Comparison of ENCODE assay signal across 2 cellular contexts in the genomic region with DNA sequence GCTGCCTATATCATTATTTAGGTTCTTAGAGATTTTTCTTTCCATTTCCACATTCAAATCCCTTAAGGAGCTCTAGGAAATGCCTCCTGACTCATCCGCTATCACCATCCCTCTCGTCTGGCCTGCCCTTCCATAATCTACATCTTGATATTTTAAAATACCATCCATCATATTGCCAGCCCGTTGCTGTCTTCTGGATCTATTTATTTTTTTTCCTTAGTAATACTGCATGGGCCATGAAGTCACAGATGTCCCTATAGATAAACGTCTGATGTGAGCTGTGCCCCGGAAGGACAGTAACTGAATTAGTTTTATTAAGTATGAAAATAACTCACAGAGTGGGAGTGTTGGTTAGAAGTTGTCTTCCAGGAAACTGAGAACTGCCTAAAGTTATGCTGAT.
A peak's percentile ranks its signal among the peaks of the same experiment; 100 is the strongest.
TF ChIP-seq lines count a peak whose summit lies in the region.

No MANE protein-coding gene starts in this region.

TF ChIP-seq in PFSK-1, 5 proteins besides CTCF, POLR2A, EP300 and RAD21 (continued from another document):
- TF ChIP-seq, protein P1, sequence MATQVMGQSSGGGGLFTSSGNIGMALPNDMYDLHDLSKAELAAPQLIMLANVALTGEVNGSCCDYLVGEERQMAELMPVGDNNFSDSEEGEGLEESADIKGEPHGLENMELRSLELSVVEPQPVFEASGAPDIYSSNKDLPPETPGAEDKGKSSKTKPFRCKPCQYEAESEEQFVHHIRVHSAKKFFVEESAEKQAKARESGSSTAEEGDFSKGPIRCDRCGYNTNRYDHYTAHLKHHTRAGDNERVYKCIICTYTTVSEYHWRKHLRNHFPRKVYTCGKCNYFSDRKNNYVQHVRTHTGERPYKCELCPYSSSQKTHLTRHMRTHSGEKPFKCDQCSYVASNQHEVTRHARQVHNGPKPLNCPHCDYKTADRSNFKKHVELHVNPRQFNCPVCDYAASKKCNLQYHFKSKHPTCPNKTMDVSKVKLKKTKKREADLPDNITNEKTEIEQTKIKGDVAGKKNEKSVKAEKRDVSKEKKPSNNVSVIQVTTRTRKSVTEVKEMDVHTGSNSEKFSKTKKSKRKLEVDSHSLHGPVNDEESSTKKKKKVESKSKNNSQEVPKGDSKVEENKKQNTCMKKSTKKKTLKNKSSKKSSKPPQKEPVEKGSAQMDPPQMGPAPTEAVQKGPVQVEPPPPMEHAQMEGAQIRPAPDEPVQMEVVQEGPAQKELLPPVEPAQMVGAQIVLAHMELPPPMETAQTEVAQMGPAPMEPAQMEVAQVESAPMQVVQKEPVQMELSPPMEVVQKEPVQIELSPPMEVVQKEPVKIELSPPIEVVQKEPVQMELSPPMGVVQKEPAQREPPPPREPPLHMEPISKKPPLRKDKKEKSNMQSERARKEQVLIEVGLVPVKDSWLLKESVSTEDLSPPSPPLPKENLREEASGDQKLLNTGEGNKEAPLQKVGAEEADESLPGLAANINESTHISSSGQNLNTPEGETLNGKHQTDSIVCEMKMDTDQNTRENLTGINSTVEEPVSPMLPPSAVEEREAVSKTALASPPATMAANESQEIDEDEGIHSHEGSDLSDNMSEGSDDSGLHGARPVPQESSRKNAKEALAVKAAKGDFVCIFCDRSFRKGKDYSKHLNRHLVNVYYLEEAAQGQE (IDR thresholded peaks at IDR 0.05; ENCODE audit: insufficient read depth in 1 of 2, low read depth in 2 of 2, low read length in 2 of 2): 0 out of 4 replicates have a peak, but pooled peaks of 1 of the 2 experiments have one; percentile 38

TF ChIP-seq in K562, 482 proteins besides CTCF, POLR2A, EP300 and RAD21 (continued from another document and continues in another):
- TF ChIP-seq, protein P2, sequence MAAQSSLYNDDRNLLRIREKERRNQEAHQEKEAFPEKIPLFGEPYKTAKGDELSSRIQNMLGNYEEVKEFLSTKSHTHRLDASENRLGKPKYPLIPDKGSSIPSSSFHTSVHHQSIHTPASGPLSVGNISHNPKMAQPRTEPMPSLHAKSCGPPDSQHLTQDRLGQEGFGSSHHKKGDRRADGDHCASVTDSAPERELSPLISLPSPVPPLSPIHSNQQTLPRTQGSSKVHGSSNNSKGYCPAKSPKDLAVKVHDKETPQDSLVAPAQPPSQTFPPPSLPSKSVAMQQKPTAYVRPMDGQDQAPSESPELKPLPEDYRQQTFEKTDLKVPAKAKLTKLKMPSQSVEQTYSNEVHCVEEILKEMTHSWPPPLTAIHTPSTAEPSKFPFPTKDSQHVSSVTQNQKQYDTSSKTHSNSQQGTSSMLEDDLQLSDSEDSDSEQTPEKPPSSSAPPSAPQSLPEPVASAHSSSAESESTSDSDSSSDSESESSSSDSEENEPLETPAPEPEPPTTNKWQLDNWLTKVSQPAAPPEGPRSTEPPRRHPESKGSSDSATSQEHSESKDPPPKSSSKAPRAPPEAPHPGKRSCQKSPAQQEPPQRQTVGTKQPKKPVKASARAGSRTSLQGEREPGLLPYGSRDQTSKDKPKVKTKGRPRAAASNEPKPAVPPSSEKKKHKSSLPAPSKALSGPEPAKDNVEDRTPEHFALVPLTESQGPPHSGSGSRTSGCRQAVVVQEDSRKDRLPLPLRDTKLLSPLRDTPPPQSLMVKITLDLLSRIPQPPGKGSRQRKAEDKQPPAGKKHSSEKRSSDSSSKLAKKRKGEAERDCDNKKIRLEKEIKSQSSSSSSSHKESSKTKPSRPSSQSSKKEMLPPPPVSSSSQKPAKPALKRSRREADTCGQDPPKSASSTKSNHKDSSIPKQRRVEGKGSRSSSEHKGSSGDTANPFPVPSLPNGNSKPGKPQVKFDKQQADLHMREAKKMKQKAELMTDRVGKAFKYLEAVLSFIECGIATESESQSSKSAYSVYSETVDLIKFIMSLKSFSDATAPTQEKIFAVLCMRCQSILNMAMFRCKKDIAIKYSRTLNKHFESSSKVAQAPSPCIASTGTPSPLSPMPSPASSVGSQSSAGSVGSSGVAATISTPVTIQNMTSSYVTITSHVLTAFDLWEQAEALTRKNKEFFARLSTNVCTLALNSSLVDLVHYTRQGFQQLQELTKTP (IDR thresholded peaks at IDR 0.05; ENCODE audit: low read depth in 1 of 2, partially characterized antibody in 2 of 2): no peak
- TF ChIP-seq FOXJ3 (CRISPR knock-in tag; IDR thresholded peaks at IDR 0.05) (no peak), SLC30A9 (CRISPR knock-in tag; IDR thresholded peaks at IDR 0.05) (no peak), FOSL1 (tag; conservative IDR thresholded peaks at IDR 0.05) (peak; percentile 75), ARID1B (IDR thresholded peaks at IDR 0.05) (peak; percentile 75), SMARCE1 (IDR thresholded peaks at IDR 0.05) (peak; percentile 30; the same call in 1 of the 2 replicates), HDAC2 (IDR thresholded peaks at IDR 0.05) (no peak), CXXC5 (CRISPR knock-in tag; IDR thresholded peaks at IDR 0.05) (no peak), ZNF324 (CRISPR knock-in tag; IDR thresholded peaks at IDR 0.05) (no peak), CTBP1 (IDR thresholded peaks at IDR 0.05; ENCODE audit: borderline replicate concordance) (peak; percentile 33; the same call in 1 of the 2 replicates), RBM17 (IDR thresholded peaks at IDR 0.05; ENCODE audit: borderline replicate concordance, low read depth, low read length) (no peak), GABPA (tag; conservative IDR thresholded peaks at IDR 0.05; ENCODE audit: low read depth) (peak; percentile 43), SMARCA4 (IDR thresholded peaks at IDR 0.05) (peak; percentile 73; the same call in 1 of the 2 replicates), CBFA2T3 (IDR thresholded peaks at IDR 0.05) (peak; percentile 11; the same call in 1 of the 2 replicates), DPF2 (IDR thresholded peaks at IDR 0.05) (peak; percentile 29; the same call in 1 of the 2 replicates), ZBTB1 (CRISPR knock-in tag; IDR thresholded peaks at IDR 0.05; ENCODE audit: borderline replicate concordance, low read depth) (no peak), TCF3 (CRISPR knock-in tag; IDR thresholded peaks at IDR 0.05) (no peak), ATF1 (CRISPR knock-in tag; IDR thresholded peaks at IDR 0.05) (no peak), ATF1 (tag; IDR thresholded peaks at IDR 0.05) (0 out of 2 replicates have a peak, but pooled peaks have one; percentile 11), BMI1 (IDR thresholded peaks at IDR 0.05; ENCODE audit: low read length) (no peak), SMAD2 (IDR thresholded peaks at IDR 0.05; ENCODE audit: low read depth, low read length) (no peak), JUND (IDR thresholded peaks at IDR 0.05; ENCODE audit: borderline replicate concordance, low read depth, low read length) (0 out of 2 replicates have a peak, but pooled peaks have one; percentile 19), JUND (tag; IDR thresholded peaks at IDR 0.05; ENCODE audit: borderline replicate concordance, low read depth, low read length) (no peak), PRMT5 (CRISPR knock-in tag; IDR thresholded peaks at IDR 0.05) (no peak), CCNT2 (IDR thresholded peaks at IDR 0.05; ENCODE audit: borderline replicate concordance, extremely low read depth, insufficient read length, low read depth, low read length) (no peak), CBFA2T2 (conservative IDR thresholded peaks at IDR 0.05) (no peak), ZNF436 (CRISPR knock-in tag; IDR thresholded peaks at IDR 0.05) (no peak), MIER1 (IDR thresholded peaks at IDR 0.05; ENCODE audit: low read depth) (no peak), MCM5 (IDR thresholded peaks at IDR 0.05; ENCODE audit: low read depth) (no peak), ETV1 (tag; conservative IDR thresholded peaks at IDR 0.05; ENCODE audit: low read depth) (0 out of 2 replicates have a peak, but pooled peaks have one; percentile 14), PRPF4 (IDR thresholded peaks at IDR 0.05; ENCODE audit: insufficient read depth, low read depth, low read length, poor library complexity, severe bottlenecking) (no peak), MYNN (IDR thresholded peaks at IDR 0.05) (no peak), MYNN (CRISPR knock-in tag; IDR thresholded peaks at IDR 0.05) (no peak)
- TF ChIP-seq, protein P3, sequence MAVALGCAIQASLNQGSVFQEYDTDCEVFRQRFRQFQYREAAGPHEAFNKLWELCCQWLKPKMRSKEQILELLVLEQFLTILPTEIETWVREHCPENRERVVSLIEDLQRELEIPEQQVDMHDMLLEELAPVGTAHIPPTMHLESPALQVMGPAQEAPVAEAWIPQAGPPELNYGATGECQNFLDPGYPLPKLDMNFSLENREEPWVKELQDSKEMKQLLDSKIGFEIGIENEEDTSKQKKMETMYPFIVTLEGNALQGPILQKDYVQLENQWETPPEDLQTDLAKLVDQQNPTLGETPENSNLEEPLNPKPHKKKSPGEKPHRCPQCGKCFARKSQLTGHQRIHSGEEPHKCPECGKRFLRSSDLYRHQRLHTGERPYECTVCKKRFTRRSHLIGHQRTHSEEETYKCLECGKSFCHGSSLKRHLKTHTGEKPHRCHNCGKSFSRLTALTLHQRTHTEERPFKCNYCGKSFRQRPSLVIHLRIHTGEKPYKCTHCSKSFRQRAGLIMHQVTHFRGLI (CRISPR knock-in tag; IDR thresholded peaks at IDR 0.05): no peak
- TF ChIP-seq, protein P4, sequence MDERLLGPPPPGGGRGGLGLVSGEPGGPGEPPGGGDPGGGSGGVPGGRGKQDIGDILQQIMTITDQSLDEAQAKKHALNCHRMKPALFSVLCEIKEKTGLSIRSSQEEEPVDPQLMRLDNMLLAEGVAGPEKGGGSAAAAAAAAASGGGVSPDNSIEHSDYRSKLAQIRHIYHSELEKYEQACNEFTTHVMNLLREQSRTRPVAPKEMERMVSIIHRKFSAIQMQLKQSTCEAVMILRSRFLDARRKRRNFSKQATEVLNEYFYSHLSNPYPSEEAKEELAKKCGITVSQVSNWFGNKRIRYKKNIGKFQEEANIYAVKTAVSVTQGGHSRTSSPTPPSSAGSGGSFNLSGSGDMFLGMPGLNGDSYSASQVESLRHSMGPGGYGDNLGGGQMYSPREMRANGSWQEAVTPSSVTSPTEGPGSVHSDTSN (CRISPR knock-in tag; IDR thresholded peaks at IDR 0.05; ENCODE audit: low read depth): no peak
- TF ChIP-seq, protein P4 (tag; conservative IDR thresholded peaks at IDR 0.05; ENCODE audit: low read depth): peak; percentile 84
- TF ChIP-seq, protein P5, sequence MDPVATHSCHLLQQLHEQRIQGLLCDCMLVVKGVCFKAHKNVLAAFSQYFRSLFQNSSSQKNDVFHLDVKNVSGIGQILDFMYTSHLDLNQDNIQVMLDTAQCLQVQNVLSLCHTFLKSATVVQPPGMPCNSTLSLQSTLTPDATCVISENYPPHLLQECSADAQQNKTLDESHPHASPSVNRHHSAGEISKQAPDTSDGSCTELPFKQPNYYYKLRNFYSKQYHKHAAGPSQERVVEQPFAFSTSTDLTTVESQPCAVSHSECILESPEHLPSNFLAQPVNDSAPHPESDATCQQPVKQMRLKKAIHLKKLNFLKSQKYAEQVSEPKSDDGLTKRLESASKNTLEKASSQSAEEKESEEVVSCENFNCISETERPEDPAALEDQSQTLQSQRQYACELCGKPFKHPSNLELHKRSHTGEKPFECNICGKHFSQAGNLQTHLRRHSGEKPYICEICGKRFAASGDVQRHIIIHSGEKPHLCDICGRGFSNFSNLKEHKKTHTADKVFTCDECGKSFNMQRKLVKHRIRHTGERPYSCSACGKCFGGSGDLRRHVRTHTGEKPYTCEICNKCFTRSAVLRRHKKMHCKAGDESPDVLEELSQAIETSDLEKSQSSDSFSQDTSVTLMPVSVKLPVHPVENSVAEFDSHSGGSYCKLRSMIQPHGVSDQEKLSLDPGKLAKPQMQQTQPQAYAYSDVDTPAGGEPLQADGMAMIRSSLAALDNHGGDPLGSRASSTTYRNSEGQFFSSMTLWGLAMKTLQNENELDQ (CRISPR knock-in tag; IDR thresholded peaks at IDR 0.05; ENCODE audit: borderline replicate concordance): no peak
- TF ChIP-seq, protein P6, sequence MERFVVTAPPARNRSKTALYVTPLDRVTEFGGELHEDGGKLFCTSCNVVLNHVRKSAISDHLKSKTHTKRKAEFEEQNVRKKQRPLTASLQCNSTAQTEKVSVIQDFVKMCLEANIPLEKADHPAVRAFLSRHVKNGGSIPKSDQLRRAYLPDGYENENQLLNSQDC (CRISPR knock-in tag; IDR thresholded peaks at IDR 0.05): no peak
- TF ChIP-seq, protein P7, sequence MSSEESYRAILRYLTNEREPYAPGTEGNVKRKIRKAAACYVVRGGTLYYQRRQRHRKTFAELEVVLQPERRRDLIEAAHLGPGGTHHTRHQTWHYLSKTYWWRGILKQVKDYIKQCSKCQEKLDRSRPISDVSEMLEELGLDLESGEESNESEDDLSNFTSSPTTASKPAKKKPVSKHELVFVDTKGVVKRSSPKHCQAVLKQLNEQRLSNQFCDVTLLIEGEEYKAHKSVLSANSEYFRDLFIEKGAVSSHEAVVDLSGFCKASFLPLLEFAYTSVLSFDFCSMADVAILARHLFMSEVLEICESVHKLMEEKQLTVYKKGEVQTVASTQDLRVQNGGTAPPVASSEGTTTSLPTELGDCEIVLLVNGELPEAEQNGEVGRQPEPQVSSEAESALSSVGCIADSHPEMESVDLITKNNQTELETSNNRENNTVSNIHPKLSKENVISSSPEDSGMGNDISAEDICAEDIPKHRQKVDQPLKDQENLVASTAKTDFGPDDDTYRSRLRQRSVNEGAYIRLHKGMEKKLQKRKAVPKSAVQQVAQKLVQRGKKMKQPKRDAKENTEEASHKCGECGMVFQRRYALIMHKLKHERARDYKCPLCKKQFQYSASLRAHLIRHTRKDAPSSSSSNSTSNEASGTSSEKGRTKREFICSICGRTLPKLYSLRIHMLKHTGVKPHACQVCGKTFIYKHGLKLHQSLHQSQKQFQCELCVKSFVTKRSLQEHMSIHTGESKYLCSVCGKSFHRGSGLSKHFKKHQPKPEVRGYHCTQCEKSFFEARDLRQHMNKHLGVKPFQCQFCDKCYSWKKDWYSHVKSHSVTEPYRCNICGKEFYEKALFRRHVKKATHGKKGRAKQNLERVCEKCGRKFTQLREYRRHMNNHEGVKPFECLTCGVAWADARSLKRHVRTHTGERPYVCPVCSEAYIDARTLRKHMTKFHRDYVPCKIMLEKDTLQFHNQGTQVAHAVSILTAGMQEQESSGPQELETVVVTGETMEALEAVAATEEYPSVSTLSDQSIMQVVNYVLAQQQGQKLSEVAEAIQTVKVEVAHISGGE (CRISPR knock-in tag; IDR thresholded peaks at IDR 0.05): no peak
- TF ChIP-seq, protein P8, sequence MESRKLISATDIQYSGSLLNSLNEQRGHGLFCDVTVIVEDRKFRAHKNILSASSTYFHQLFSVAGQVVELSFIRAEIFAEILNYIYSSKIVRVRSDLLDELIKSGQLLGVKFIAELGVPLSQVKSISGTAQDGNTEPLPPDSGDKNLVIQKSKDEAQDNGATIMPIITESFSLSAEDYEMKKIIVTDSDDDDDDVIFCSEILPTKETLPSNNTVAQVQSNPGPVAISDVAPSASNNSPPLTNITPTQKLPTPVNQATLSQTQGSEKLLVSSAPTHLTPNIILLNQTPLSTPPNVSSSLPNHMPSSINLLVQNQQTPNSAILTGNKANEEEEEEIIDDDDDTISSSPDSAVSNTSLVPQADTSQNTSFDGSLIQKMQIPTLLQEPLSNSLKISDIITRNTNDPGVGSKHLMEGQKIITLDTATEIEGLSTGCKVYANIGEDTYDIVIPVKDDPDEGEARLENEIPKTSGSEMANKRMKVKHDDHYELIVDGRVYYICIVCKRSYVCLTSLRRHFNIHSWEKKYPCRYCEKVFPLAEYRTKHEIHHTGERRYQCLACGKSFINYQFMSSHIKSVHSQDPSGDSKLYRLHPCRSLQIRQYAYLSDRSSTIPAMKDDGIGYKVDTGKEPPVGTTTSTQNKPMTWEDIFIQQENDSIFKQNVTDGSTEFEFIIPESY (CRISPR knock-in tag; IDR thresholded peaks at IDR 0.05): no peak
